8 cellular contexts compared by ENCODE assay signal in the genomic region with DNA sequence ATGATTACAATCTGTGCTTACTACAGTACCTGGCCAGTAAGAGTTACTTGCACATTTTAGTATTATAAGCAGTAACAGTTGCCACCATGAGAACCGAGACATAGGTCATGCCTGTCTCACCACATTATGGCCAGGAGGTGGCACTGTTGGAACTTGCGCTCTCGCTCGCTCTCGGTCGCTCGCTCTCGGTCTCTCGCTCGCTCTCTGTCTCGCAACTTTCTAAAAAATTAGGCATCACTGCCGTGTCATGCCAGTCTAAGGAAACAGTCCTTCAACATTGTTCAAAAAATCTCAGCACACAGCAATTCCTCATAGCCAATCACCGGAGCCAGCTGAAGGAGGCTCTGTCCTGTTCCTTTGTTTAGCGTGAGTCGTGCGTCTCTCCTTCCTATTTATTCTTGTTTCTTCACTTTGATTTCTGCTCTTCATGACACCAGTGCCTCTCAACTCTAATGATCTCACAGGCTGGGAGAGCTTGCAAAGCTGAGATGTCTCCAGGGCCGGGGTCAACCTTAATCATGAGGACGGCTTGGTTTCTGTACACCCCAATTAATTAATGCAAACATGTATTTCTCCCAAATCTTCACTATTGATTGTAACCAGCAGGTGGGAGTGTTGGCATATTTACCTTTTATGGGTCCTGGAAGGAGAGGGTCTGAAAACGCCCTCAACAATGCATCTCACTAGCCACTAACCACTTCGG. TPM values are rescaled to one million over a fixed set of nuclear protein-coding genes. Genes with fewer than 3 reads are reported as not detected.
DNase-seq lines count a peak whose midpoint lies in the region; ATAC-seq, FAIRE-seq and TF ChIP-seq lines count a peak whose summit lies in the region.

No MANE protein-coding gene starts in this region.

- peak overlapping the region; percentile 51 for H3K4me3 ChIP-seq in NT2/D1 (ENCODE audit: insufficient read length, low read depth)
- peak overlapping the region; percentile 65 for H3K4me3 ChIP-seq in epithelial cell of proximal tubule (ENCODE audit: low read depth, low read length)
- H3K4me3 ChIP-seq in mononuclear cell (ENCODE audit: low read length): peak overlapping the region; percentile 48

- peaks cover 14% of the 10 kb centered on the region for H3K27me3 ChIP-seq in NT2/D1 (ENCODE audit: insufficient read depth, insufficient read length)
- H3K27me3 ChIP-seq in mononuclear cell (ENCODE audit: insufficient read depth, low read length): peaks cover 27% of the 10 kb centered on the region

- peak overlapping the region; percentile 73 for H3K9ac ChIP-seq in NT2/D1 (ENCODE audit: insufficient read length, low read depth)

- H3K4me1 ChIP-seq in NT2/D1 (ENCODE audit: insufficient read depth, insufficient read length) (no peaks in the 10 kb centered on the region), mononuclear cell (ENCODE audit: insufficient read depth, low read length) (peaks cover 4% of the 10 kb centered on the region)

- H3K9me3 ChIP-seq in NT2/D1 (ENCODE audit: insufficient read depth, low read length) (no peaks in the 10 kb centered on the region), mononuclear cell (ENCODE audit: low read depth, low read length) (no peaks in the 10 kb centered on the region)

- FAIRE-seq in D721Med (lab: Jason Lieb, UNC): peak; percentile 25

- ATAC-seq in GM21390 (IDR thresholded peaks at IDR 0.05; ENCODE audit: unreplicated experiment): peak; percentile 90

- TF ChIP-seq CTCF in D721Med (IDR thresholded peaks at IDR 0.05; ENCODE audit: insufficient read depth, missing control alignments): peak; percentile 95
- TF ChIP-seq CTCF in epithelial cell of proximal tubule (conservative IDR thresholded peaks at IDR 0.05; ENCODE audit: low read depth, low read length): peak; percentile 91

- H3K36me3 ChIP-seq in NT2/D1 (ENCODE audit: insufficient read depth, insufficient read length, low read length): no peaks in the 10 kb centered on the region

- no peak for DNase-seq in D721Med (ENCODE audit: insufficient read length, low spot score)
- DNase-seq in HUDEP-2 (lab: John Stamatoyannopoulos, UW; ENCODE audit: unreplicated experiment in 76 of 76): peak in 60 of 76 experiments; percentile 4 to 62 (median 30)
- peak; percentile 65 for DNase-seq in NT2/D1 (ENCODE audit: low read depth, low spot score)
- peak; percentile 32 for DNase-seq in activated T-cell treated with anti-CD3 and anti-CD28 coated beads for 1 hour (ENCODE audit: low read depth)
- no peak for DNase-seq in epithelial cell of proximal tubule (ENCODE audit: low read depth)
- DNase-seq in stimulated activated CD8-positive, alpha-beta memory T cell treated with anti-CD3 and anti-CD28 coated beads, Interleukin-4, amount 100 ng/mL, for 24 hours (ENCODE audit: low read depth): peak; percentile 47

RNA-seq across cellular contexts. Expression of gene ADAMTS8, which starts 6.3 kb away (rescaled TPM):
- total RNA-seq in epithelial cell of proximal tubule: not detected in 2 replicates
- total RNA-seq in mononuclear cell: not detected

RNA-seq across cellular contexts. Expression of gene ADAMTS15, which starts 13.8 kb away (rescaled TPM):
- total RNA-seq in epithelial cell of proximal tubule (0.58 and 2.4 TPM in 2 replicates), mononuclear cell (not detected)

Comparison
In these comparisons a context has a peak if more than half of its experiments do, and no peak if none do; other contexts are left out.
1. DNase-seq: peak in HUDEP-2 (60 of 76), NT2/D1 (single experiment), activated T-cell treated with anti-CD3 and anti-CD28 coated beads for 1 hour (single experiment) and stimulated activated CD8-positive, alpha-beta memory T cell treated with anti-CD3 and anti-CD28 coated beads, Interleukin-4, amount 100 ng/mL, for 24 hours (single experiment); none in D721Med (single experiment) and epithelial cell of proximal tubule (single experiment).
2. Peak in every context shown above with its lines, with median percentiles within 50 percentile points of each other: H3K4me3 ChIP-seq.